8 cellular contexts compared by ENCODE assay signal in genomic region chr17:7716901-7717755, GRCh38. TPM values are rescaled to one million over a fixed set of nuclear protein-coding genes. Genes with fewer than 3 reads are reported as not detected.
A peak's percentile ranks its signal among the peaks of the same experiment; 100 is the strongest.
DNase-seq lines count a peak whose midpoint lies in the region; ATAC-seq and TF ChIP-seq lines count a peak whose summit lies in the region.

Gene DNAH2, plus strand, starts transcription at chr17:7717744. Its CDS starts 1,991 bp downstream, at chr17:7719735.

- intact Hi-C loops in OCI-LY7 (cut with micrococcal nuclease; ENCODE audit: unreplicated experiment) (no loop called here), heart left ventricle (cut with DNase I) (loop anchor here in 1 of 10 donors (2.0 kb wide), 1 partner anchor 28 kb away; the partner anchor contains the start of gene WRAP53), ovary (cut with DNase I) (no loop called here)

- no peak within 1 kb of the TSS for H2AFZ ChIP-seq in OCI-LY7 (ENCODE audit: low read length)

- H3K9ac ChIP-seq in HUES64 (ENCODE audit: low read depth, low read length), result peak within 1 kb of the TSS; percentile 66

- H3K27me3 ChIP-seq in HUES64 (ENCODE audit: insufficient read depth, low read length) (peaks cover 19% of the 10 kb centered on the region), heart left ventricle (peaks cover 0 to 54% (median 18%) of the 10 kb centered on the region in 9 donors), ovary (no peaks in the 10 kb centered on the region)

- CTCF ChIA-PET in OCI-LY7 (lab: Charles Lee; ENCODE audit: unreplicated experiment), result no interaction called here

- WGBS in HUES64, result under 1% methylated on average over 64 of the region's 64 CpGs
- 1% methylated on average over 47 to 64 of the region's 64 CpGs for WGBS in heart left ventricle, 4 donors
- WGBS in ovary, 3 donors, result 0 to 2% (median 1%) methylated on average over 54 to 64 of the region's 64 CpGs

- H3K36me3 ChIP-seq in HUES64 (ENCODE audit: insufficient read depth, low read length) (no peaks in the 10 kb centered on the region), OCI-LY7 (ENCODE audit: insufficient read depth, low read length) (no peaks in the 10 kb centered on the region), heart left ventricle (no peaks in the 10 kb centered on the region), ovary (no peaks in the 10 kb centered on the region)

- H3K27ac ChIP-seq in HUES64 (ENCODE audit: low read depth, low read length), result peak within 1 kb of the TSS; percentile 86
- no peak within 1 kb of the TSS for H3K27ac ChIP-seq in OCI-LY7 (ENCODE audit: low read depth, low read length, poor library complexity, severe bottlenecking)
- H3K27ac ChIP-seq in heart left ventricle, result peak within 1 kb of the TSS in 4 of 12 donors; percentile 43 to 69 (median 62)
- H3K27ac ChIP-seq in ovary, result no peak within 1 kb of the TSS

- H3K4me1 ChIP-seq in HUES64 (ENCODE audit: insufficient read depth, low read length) (peaks cover 13% of the 10 kb centered on the region), OCI-LY7 (ENCODE audit: insufficient read depth, low read length, poor library complexity, severe bottlenecking) (no peaks in the 10 kb centered on the region), heart left ventricle (peaks cover 0 to 21% (median 8%) of the 10 kb centered on the region in 12 donors), ovary (ENCODE audit: insufficient read depth) (peaks cover 3% of the 10 kb centered on the region)

- POLR2A ChIA-PET in OCI-LY7 (lab: Charles Lee), result no interaction called here

- peak in 1 of 2 donors; percentile 22 for TF ChIP-seq POLR2A in heart left ventricle (IDR thresholded peaks at IDR 0.05)
- no peak for TF ChIP-seq POLR2A in ovary (IDR thresholded peaks at IDR 0.05)

- peak; percentile 51 for TF ChIP-seq CTCF in OCI-LY7 (conservative IDR thresholded peaks at IDR 0.05; ENCODE audit: low read length)
- TF ChIP-seq CTCF in heart left ventricle (IDR thresholded peaks at IDR 0.05), result peak; percentile 1 to 64 (median 44)
- peak; percentile 8 to 51 (median 33) for TF ChIP-seq CTCF in ovary (IDR thresholded peaks at IDR 0.05)

- no peaks in the 10 kb centered on the region for H3K9me2 ChIP-seq in OCI-LY7 (ENCODE audit: insufficient read depth, low read length)

- BruUV-seq in OCI-LY7 (replicated peaks; lab: Mats Ljungman, UMichigan), result no TSS peak

- H3K9me3 ChIP-seq in HUES64 (ENCODE audit: insufficient read depth, low read depth, low read length) (no peaks in the 10 kb centered on the region), OCI-LY7 (ENCODE audit: low read length) (no peaks in the 10 kb centered on the region), heart left ventricle (no peaks in the 10 kb centered on the region), ovary (no peaks in the 10 kb centered on the region)

- H4K20me1 ChIP-seq in OCI-LY7 (ENCODE audit: insufficient read depth, low read length), result no peaks in the 10 kb centered on the region

- no peak for TF ChIP-seq EP300 in ovary (IDR thresholded peaks at IDR 0.05)

- peak within 1 kb of the TSS; percentile 20; the same call in 1 of the 2 replicates for H3K4me2 ChIP-seq in OCI-LY7 (ENCODE audit: low read length)

- no peaks in the 10 kb centered on the region for H3K79me2 ChIP-seq in OCI-LY7 (ENCODE audit: insufficient read depth, low read depth, low read length)

- peak; percentile 78 to 92 (median 88) for ATAC-seq in heart left ventricle
- ATAC-seq in GM21381 (IDR thresholded peaks at IDR 0.05; ENCODE audit: unreplicated experiment), result no peak
- no peak for ATAC-seq in GM21786 (IDR thresholded peaks at IDR 0.05; ENCODE audit: unreplicated experiment)

- H3K4me3 ChIP-seq in HUES64 (ENCODE audit: low read length) (peak within 1 kb of the TSS; percentile 85), OCI-LY7 (ENCODE audit: low read depth, low read length, poor library complexity, severe bottlenecking) (no peak within 1 kb of the TSS), heart left ventricle (peak within 1 kb of the TSS; percentile 11 to 85 (median 59)), ovary (peak within 1 kb of the TSS; percentile 46)

- DNase-seq in DMS 273 (lab: John Stamatoyannopoulos, UW; ENCODE audit: unreplicated experiment) (peak; percentile 95), OCI-LY7 (ENCODE audit: low spot score) (no peak), amygdala (lab: John Stamatoyannopoulos, UW) (peak in 46 of 56 donors; percentile 34 to 87 (median 72)), heart left ventricle (peak; percentile 74 to 87 (median 79)), ovary (peak; percentile 80 to 90 (median 84))

RNA-seq across cellular contexts. Expression of gene DNAH2, which starts in this region (rescaled TPM):
- 0.10 TPM for polyA plus RNA-seq in HUES64 (2013, experiment 1 of 2)
- 0.32 TPM for polyA plus RNA-seq in HUES64 (2013, experiment 2 of 2)
- 0.05 TPM in 1 of 2 replicates, not detected in the other for total RNA-seq in OCI-LY7 (2014; rRNA removed; shearing (Covaris generic))
- total RNA-seq in OCI-LY7 (2022), result not detected in 2 replicates
- total RNA-seq in heart left ventricle, result under 1 TPM in 5 of 9 donors, not detected in 4; 0.02 to 0.56 (median 0.05) TPM
- polyA plus RNA-seq in heart left ventricle, result under 1 TPM; 0.04 TPM
- total RNA-seq in ovary, result 10 to 100 TPM in 1 of 7 donors, 1 to 10 TPM in 5, under 1 TPM in 1; 0.88 to 10.3 (median 2.7) TPM
- 1 to 10 TPM; 1.0 to 2.5 TPM for polyA plus RNA-seq in ovary

Comparison
In these comparisons a context has a peak if more than half of its experiments do, and no peak if none do; other contexts are left out.
1. Peak in DNase-seq, ATAC-seq and H3K4me3 ChIP-seq in heart left ventricle; RNA of the gene not detected or under 1 TPM.